8 cellular contexts compared by ENCODE assay signal in the genomic region with DNA sequence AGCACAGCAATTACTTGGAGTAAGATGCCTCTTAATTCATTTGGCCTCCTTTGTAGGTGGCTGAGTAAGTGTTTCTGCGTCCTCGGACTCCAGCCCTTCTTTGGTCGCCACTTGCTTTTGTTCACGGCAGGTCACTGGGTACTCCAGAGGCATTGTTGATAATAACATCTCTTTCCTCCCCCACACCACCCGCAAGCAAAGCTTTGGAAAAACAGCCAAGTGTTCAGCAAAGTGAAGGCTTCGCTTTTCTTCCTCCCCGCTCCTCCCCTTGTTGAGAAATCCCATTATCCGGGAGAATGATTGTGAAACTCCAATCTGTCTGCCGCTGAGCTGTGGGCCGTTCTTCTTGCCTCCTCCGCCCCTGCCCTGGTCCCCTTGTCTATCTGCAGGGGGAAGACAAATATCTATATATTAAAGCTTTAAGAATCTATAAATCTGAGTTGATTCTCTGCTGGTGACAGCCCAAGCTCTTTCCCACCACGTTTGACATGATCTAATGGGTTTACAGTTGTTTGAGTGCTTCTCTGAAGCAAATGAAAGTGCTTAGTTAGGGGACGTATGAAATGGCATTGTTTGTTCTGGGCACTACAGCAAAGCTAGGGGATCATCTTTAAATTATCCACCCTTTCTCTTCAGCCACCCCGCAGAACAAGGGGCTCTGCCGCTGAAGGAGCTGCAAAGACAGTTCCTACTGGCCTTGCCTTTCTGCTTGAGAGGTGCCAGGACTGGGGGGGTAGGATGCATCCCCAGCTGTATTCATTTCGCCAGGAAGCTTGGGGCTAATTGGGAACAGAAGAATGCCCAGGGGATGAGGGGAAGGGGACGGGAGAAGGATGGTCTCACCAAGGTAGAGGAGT.
DNase-seq lines count a peak whose midpoint lies in the region; ATAC-seq lines count a peak whose summit lies in the region.

No MANE protein-coding gene starts in this region.

- ATAC-seq in GM18909 (IDR thresholded peaks at IDR 0.05; ENCODE audit: poor library complexity, unreplicated experiment), result no peak
- ATAC-seq in HG02981 (IDR thresholded peaks at IDR 0.05; ENCODE audit: unreplicated experiment), result no peak
- no peak for ATAC-seq in GM21528 (IDR thresholded peaks at IDR 0.05; ENCODE audit: low FRiP score, unreplicated experiment)

- H3K9me3 ChIP-seq in iPS-18a (ENCODE audit: control insufficient read depth, low read depth, low read length), result no peaks in the 10 kb centered on the region
- H3K9me3 ChIP-seq in stomach smooth muscle (ENCODE audit: control insufficient read depth in 2 of 2, low read length in 2 of 2), result no peaks in the 10 kb centered on the region

- H3K9ac ChIP-seq in iPS-18a (ENCODE audit: low read length), result peak overlapping the region; percentile 40
- no peak overlapping the region for H3K9ac ChIP-seq in stomach smooth muscle (ENCODE audit: low read length in 2 of 2)

- peaks cover 21% of the 10 kb centered on the region for H3K4me1 ChIP-seq in iPS-18a (ENCODE audit: control insufficient read depth, low read depth, low read length)
- H3K4me1 ChIP-seq in stomach smooth muscle (ENCODE audit: control insufficient read depth, insufficient read depth, low read length), result peaks cover 19% of the 10 kb centered on the region

- H3K27me3 ChIP-seq in iPS-18a (ENCODE audit: control insufficient read depth, insufficient read depth, low read length) (no peaks in the 10 kb centered on the region), stomach smooth muscle (ENCODE audit: control insufficient read depth in 1 of 2, insufficient read depth in 2 of 2, low read length in 2 of 2) (no peaks in the 10 kb centered on the region)

- H3K4me3 ChIP-seq in iPS-18a (ENCODE audit: low read length) (peak overlapping the region; percentile 21), stomach smooth muscle (ENCODE audit: low read length in 2 of 2) (peak overlapping the region; percentile 34 to 59)

- H3K27ac ChIP-seq in iPS-18a (ENCODE audit: low read length) (no peak overlapping the region), stomach smooth muscle (ENCODE audit: low read length) (peak overlapping the region; percentile 11)

- no peaks in the 10 kb centered on the region for H3K36me3 ChIP-seq in iPS-18a (ENCODE audit: control insufficient read depth, low read depth, low read length)
- H3K36me3 ChIP-seq in stomach smooth muscle (ENCODE audit: control insufficient read depth in 2 of 2, insufficient read depth in 2 of 2, low read length in 2 of 2), result no peaks in the 10 kb centered on the region

- DNase-seq in NCI-H2107 treated with DMSO at 0.1 percent for 48 hours (lab: John Stamatoyannopoulos, UW; ENCODE audit: unreplicated experiment) (peak; percentile 78), NCI-H2107 (lab: John Stamatoyannopoulos, UW) (no peak), T1000 (lab: John Stamatoyannopoulos, UW) (peak; percentile 15)
